In the genomic region with DNA sequence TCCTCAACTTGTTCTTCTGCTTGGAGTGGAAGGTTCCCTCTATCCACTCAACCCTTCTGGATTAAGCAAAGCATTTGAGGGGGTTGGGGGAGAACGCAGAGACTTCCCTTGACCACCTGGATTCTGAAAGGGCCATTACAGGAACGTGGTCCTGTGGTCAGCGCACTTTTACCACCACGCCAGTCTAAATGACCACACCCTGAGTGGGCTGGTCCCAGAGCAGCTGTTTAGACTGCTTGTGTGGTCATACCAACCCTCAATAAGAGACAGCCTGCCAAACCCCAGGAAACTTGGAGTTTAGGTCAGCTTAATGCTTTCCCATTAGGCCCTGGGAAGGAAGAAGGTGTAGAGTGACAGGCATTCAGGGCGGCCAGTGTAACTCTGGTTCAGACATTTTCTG, we compare ENCODE assay signal across 2 cellular contexts.
TF ChIP-seq lines count a peak whose summit lies in the region.

No MANE protein-coding gene starts in this region.

TF ChIP-seq in HEK293T, 16 proteins besides CTCF, POLR2A, EP300 and RAD21:
- no peak for TF ChIP-seq CTBP1 (IDR thresholded peaks at IDR 0.05; ENCODE audit: borderline replicate concordance)
- TF ChIP-seq TARDBP (IDR thresholded peaks at IDR 0.05) = no peak
- TF ChIP-seq ARNT (IDR thresholded peaks at IDR 0.05) = no peak
- TF ChIP-seq FOXM1 (IDR thresholded peaks at IDR 0.05; ENCODE audit: borderline replicate concordance) = no peak
- TF ChIP-seq FOXK2 (IDR thresholded peaks at IDR 0.05) = no peak
- TF ChIP-seq SUZ12 (IDR thresholded peaks at IDR 0.05) = no peak
- no peak for TF ChIP-seq HDGF (IDR thresholded peaks at IDR 0.05; ENCODE audit: borderline replicate concordance)
- TF ChIP-seq BHLHE40 (IDR thresholded peaks at IDR 0.05; ENCODE audit: borderline replicate concordance) = no peak
- TF ChIP-seq L3MBTL2 (conservative IDR thresholded peaks at IDR 0.05) = no peak
- TF ChIP-seq ELF4 (IDR thresholded peaks at IDR 0.05) = no peak
- TF ChIP-seq ZNF384 (IDR thresholded peaks at IDR 0.05) = no peak
- no peak for TF ChIP-seq SP1 (IDR thresholded peaks at IDR 0.05)

TF ChIP-seq in GM23338, 12 proteins besides CTCF, POLR2A, EP300 and RAD21:
- no peak for TF ChIP-seq POLR2AphosphoS5 (IDR thresholded peaks at IDR 0.05; ENCODE audit: low read depth)
- no peak for TF ChIP-seq NANOG (IDR thresholded peaks at IDR 0.05; ENCODE audit: borderline replicate concordance)
- no peak for TF ChIP-seq EZH2 (IDR thresholded peaks at IDR 0.05; ENCODE audit: low read depth, unreplicated experiment)
- no peak for TF ChIP-seq STAT1 (IDR thresholded peaks at IDR 0.05; ENCODE audit: unreplicated experiment)
- TF ChIP-seq EZH2phosphoT487 (IDR thresholded peaks at IDR 0.05; ENCODE audit: unreplicated experiment) = no peak
- TF ChIP-seq, protein P1, sequence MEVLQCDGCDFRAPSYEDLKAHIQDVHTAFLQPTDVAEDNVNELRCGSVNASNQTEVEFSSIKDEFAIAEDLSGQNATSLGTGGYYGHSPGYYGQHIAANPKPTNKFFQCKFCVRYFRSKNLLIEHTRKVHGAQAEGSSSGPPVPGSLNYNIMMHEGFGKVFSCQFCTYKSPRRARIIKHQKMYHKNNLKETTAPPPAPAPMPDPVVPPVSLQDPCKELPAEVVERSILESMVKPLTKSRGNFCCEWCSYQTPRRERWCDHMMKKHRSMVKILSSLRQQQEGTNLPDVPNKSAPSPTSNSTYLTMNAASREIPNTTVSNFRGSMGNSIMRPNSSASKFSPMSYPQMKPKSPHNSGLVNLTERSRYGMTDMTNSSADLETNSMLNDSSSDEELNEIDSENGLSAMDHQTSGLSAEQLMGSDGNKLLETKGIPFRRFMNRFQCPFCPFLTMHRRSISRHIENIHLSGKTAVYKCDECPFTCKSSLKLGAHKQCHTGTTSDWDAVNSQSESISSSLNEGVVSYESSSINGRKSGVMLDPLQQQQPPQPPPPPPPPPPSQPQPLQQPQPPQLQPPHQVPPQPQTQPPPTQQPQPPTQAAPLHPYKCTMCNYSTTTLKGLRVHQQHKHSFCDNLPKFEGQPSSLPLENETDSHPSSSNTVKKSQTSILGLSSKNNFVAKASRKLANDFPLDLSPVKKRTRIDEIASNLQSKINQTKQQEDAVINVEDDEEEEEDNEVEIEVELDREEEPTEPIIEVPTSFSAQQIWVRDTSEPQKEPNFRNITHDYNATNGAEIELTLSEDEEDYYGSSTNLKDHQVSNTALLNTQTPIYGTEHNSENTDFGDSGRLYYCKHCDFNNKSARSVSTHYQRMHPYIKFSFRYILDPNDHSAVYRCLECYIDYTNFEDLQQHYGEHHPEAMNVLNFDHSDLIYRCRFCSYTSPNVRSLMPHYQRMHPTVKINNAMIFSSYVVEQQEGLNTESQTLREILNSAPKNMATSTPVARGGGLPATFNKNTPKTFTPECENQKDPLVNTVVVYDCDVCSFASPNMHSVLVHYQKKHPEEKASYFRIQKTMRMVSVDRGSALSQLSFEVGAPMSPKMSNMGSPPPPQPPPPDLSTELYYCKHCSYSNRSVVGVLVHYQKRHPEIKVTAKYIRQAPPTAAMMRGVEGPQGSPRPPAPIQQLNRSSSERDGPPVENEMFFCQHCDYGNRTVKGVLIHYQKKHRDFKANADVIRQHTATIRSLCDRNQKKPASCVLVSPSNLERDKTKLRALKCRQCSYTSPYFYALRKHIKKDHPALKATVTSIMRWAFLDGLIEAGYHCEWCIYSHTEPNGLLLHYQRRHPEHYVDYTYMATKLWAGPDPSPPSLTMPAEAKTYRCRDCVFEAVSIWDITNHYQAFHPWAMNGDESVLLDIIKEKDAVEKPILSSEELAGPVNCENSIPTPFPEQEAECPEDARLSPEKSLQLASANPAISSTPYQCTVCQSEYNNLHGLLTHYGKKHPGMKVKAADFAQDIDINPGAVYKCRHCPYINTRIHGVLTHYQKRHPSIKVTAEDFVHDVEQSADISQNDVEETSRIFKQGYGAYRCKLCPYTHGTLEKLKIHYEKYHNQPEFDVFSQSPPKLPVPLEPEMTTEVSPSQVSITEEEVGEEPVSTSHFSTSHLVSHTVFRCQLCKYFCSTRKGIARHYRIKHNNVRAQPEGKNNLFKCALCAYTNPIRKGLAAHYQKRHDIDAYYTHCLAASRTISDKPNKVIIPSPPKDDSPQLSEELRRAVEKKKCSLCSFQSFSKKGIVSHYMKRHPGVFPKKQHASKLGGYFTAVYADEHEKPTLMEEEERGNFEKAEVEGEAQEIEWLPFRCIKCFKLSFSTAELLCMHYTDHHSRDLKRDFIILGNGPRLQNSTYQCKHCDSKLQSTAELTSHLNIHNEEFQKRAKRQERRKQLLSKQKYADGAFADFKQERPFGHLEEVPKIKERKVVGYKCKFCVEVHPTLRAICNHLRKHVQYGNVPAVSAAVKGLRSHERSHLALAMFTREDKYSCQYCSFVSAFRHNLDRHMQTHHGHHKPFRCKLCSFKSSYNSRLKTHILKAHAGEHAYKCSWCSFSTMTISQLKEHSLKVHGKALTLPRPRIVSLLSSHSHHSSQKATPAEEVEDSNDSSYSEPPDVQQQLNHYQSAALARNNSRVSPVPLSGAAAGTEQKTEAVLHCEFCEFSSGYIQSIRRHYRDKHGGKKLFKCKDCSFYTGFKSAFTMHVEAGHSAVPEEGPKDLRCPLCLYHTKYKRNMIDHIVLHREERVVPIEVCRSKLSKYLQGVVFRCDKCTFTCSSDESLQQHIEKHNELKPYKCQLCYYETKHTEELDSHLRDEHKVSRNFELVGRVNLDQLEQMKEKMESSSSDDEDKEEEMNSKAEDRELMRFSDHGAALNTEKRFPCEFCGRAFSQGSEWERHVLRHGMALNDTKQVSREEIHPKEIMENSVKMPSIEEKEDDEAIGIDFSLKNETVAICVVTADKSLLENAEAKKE (CRISPR knock-in tag; IDR thresholded peaks at IDR 0.05) = no peak
- no peak for TF ChIP-seq CREB1 (CRISPR knock-in tag; IDR thresholded peaks at IDR 0.05; ENCODE audit: low read depth)
- TF ChIP-seq JUNB (IDR thresholded peaks at IDR 0.05; ENCODE audit: unreplicated experiment) = no peak
- TF ChIP-seq, protein P2, sequence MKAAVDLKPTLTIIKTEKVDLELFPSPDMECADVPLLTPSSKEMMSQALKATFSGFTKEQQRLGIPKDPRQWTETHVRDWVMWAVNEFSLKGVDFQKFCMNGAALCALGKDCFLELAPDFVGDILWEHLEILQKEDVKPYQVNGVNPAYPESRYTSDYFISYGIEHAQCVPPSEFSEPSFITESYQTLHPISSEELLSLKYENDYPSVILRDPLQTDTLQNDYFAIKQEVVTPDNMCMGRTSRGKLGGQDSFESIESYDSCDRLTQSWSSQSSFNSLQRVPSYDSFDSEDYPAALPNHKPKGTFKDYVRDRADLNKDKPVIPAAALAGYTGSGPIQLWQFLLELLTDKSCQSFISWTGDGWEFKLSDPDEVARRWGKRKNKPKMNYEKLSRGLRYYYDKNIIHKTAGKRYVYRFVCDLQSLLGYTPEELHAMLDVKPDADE (IDR thresholded peaks at IDR 0.05) = no peak
- TF ChIP-seq, protein P3, sequence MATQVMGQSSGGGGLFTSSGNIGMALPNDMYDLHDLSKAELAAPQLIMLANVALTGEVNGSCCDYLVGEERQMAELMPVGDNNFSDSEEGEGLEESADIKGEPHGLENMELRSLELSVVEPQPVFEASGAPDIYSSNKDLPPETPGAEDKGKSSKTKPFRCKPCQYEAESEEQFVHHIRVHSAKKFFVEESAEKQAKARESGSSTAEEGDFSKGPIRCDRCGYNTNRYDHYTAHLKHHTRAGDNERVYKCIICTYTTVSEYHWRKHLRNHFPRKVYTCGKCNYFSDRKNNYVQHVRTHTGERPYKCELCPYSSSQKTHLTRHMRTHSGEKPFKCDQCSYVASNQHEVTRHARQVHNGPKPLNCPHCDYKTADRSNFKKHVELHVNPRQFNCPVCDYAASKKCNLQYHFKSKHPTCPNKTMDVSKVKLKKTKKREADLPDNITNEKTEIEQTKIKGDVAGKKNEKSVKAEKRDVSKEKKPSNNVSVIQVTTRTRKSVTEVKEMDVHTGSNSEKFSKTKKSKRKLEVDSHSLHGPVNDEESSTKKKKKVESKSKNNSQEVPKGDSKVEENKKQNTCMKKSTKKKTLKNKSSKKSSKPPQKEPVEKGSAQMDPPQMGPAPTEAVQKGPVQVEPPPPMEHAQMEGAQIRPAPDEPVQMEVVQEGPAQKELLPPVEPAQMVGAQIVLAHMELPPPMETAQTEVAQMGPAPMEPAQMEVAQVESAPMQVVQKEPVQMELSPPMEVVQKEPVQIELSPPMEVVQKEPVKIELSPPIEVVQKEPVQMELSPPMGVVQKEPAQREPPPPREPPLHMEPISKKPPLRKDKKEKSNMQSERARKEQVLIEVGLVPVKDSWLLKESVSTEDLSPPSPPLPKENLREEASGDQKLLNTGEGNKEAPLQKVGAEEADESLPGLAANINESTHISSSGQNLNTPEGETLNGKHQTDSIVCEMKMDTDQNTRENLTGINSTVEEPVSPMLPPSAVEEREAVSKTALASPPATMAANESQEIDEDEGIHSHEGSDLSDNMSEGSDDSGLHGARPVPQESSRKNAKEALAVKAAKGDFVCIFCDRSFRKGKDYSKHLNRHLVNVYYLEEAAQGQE (IDR thresholded peaks at IDR 0.05; ENCODE audit: unreplicated experiment) = no peak
- TF ChIP-seq ZNF114 (CRISPR knock-in tag; IDR thresholded peaks at IDR 0.05) = no peak
- no peak for TF ChIP-seq ZNF331 (CRISPR knock-in tag; IDR thresholded peaks at IDR 0.05; ENCODE audit: low read depth)
